Comparison of ENCODE assay signal across 13 cellular contexts in the genomic region with DNA sequence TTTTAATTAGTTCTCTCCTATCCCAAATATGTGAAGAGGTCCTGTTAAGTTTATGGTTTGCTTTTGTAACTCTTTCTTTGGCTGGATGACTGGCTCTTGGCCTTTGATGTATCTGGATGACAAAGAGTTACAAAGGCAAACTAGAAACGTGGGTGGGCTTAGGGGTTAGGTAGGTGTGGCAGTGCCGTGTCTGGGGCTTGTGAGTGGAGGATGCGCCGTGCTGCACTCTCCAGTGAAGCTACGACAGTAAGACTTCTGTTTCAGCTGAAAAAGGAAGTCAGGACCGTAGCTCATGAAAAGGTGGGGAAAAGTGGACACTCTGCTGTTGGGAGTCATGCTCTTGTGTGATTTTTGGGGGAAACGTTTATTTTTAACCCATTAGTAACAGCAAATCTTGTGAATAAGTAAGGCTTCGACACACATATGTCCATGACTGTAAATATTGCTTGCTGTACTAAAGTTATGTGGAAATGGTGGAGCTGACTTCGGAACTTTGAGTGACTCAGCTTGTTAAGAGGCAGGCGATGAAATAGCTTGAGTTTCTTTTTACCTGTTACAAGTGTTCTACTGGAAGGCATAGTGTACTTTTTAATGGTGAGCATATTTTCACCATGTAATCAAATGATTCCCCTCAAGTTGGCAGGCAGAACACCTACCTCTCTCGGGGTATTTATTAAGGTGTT. TPM values are rescaled to one million over a fixed set of nuclear protein-coding genes. Genes with fewer than 3 reads are reported as not detected.
DNase-seq lines count a peak whose midpoint lies in the region; ATAC-seq and TF ChIP-seq lines count a peak whose summit lies in the region.
"Had no signal": no experiment of that assay in that cellular context is flagged by ENCODE, and none has a peak within 500 bp of the region (broad histone marks: within the 10 kb centered on the region; RNA-seq: fewer than 3 reads in every experiment).

No MANE protein-coding gene starts in this region.

- peak; percentile 67 for ATAC-seq in activated CD8-positive, alpha-beta T cell treated with anti-CD3 and anti-CD28 coated beads for 36 hours
- no peak for ATAC-seq in HG03108 (IDR thresholded peaks at IDR 0.05; ENCODE audit: unreplicated experiment)

- peak overlapping the region; percentile 73 for H3K4me3 Mint-ChIP-seq in activated CD8-positive, alpha-beta T cell treated with anti-CD3 and anti-CD28 coated beads for 36 hours
- peak overlapping the region; percentile 3 to 88 (median 25) for H3K4me3 Mint-ChIP-seq in immature natural killer cell
- H3K4me3 Mint-ChIP-seq: brain had no signal

- H3K36me3 Mint-ChIP-seq in activated CD8-positive, alpha-beta T cell treated with anti-CD3 and anti-CD28 coated beads for 36 hours (ENCODE audit: low read depth): peaks cover 7% of the 10 kb centered on the region
- H3K36me3 Mint-ChIP-seq in immature natural killer cell: peaks cover 0 to 8% (median 8%) of the 10 kb centered on the region in 3 donors
- H3K36me3 Mint-ChIP-seq: brain had no signal

- H3K27me3 Mint-ChIP-seq in activated CD8-positive, alpha-beta T cell treated with anti-CD3 and anti-CD28 coated beads for 36 hours: no peaks in the 10 kb centered on the region
- H3K27me3 Mint-ChIP-seq in immature natural killer cell (ENCODE audit: low read depth in 3 of 3): peaks cover 0 to 8% (median 7%) of the 10 kb centered on the region in 3 donors

- H3K27ac Mint-ChIP-seq in activated CD8-positive, alpha-beta T cell treated with anti-CD3 and anti-CD28 coated beads for 36 hours: peak overlapping the region; percentile 90
- peak overlapping the region; percentile 10 to 92 (median 38) for H3K27ac Mint-ChIP-seq in immature natural killer cell
- H3K27ac Mint-ChIP-seq: brain had no signal

- no peak for TF ChIP-seq CTCF in activated CD8-positive, alpha-beta T cell treated with anti-CD3 and anti-CD28 coated beads for 36 hours (IDR thresholded peaks at IDR 0.05)

- H3K9me3 Mint-ChIP-seq in activated CD8-positive, alpha-beta T cell treated with anti-CD3 and anti-CD28 coated beads for 36 hours: no peaks in the 10 kb centered on the region
- H3K9me3 Mint-ChIP-seq in immature natural killer cell: no peaks in the 10 kb centered on the region

- POLR2A ChIA-PET in activated CD8-positive, alpha-beta T cell treated with anti-CD3 and anti-CD28 coated beads for 36 hours (lab: Charles Lee): interaction anchor here (0.9 to 7.1 kb wide), 7 partner anchors 10 to 115 kb away, joined by 3 to 61 read pairs (median 8); partner anchors contain the start of gene IRF4

- peak; percentile 25 for DNase-seq in stimulated activated CD4-positive, alpha-beta T cell treated with anti-CD3 and anti-CD28 coated beads, Interleukin-15, amount 100 ng/mL, for 24 hours
- no peak for DNase-seq in stimulated activated CD4-positive, alpha-beta T cell treated with anti-CD3 and anti-CD28 coated beads, Interleukin-2, amount 100 ng/mL, for 24 hours
- DNase-seq in activated CD8-positive, alpha-beta T cell treated with anti-CD3 and anti-CD28 coated beads for 36 hours: peak; percentile 79
- DNase-seq in immature natural killer cell (no peak), NCI-H1417 treated with DMSO at 0.1 percent for 48 hours (lab: John Stamatoyannopoulos, UW) (no peak), NCI-H187 treated with DMSO at 0.1 percent for 48 hours (lab: John Stamatoyannopoulos, UW) (no peak), NCI-H1694 treated with DMSO at 0.1 percent for 48 hours (lab: John Stamatoyannopoulos, UW) (no peak)
- DNase-seq: BE2C, head of caudate nucleus, NCI-H2081 treated with DMSO at 0.1 percent for 48 hours, occipital lobe had no signal

- CTCF ChIA-PET in activated CD8-positive, alpha-beta T cell treated with anti-CD3 and anti-CD28 coated beads for 36 hours (lab: Charles Lee): interaction anchor here (1.0 to 1.7 kb wide), 10 partner anchors 12 to 169 kb away, joined by 3 to 5 read pairs (median 4); partner anchors contain the start of genes DUSP22 and IRF4

- intact Hi-C loops in activated CD8-positive, alpha-beta T cell treated with anti-CD3 and anti-CD28 coated beads for 36 hours (cut with micrococcal nuclease): no loop called here

- peaks cover 70% of the 10 kb centered on the region for H3K4me1 Mint-ChIP-seq in activated CD8-positive, alpha-beta T cell treated with anti-CD3 and anti-CD28 coated beads for 36 hours (ENCODE audit: low read depth)
- peaks cover 68 to 71% of the 10 kb centered on the region in 2 donors for H3K4me1 Mint-ChIP-seq in immature natural killer cell

RNA-seq across cellular contexts. Expression of gene DUSP22, which starts 45.6 kb away (rescaled TPM):
- 10 to 100 TPM; 32.5 to 34.2 TPM for total RNA-seq in activated CD8-positive, alpha-beta T cell treated with anti-CD3 and anti-CD28 coated beads for 36 hours
- polyA plus RNA-seq in immature natural killer cell: 10 to 100 TPM; 55.0 to 80.1 (median 65.3) TPM

RNA-seq across cellular contexts. Expression of gene IRF4, which starts 53.6 kb away (rescaled TPM):
- 100 to 1,000 TPM; 409 to 439 TPM for total RNA-seq in activated CD8-positive, alpha-beta T cell treated with anti-CD3 and anti-CD28 coated beads for 36 hours
- polyA plus RNA-seq in immature natural killer cell: under 1 TPM; 0.41 to 0.98 (median 0.51) TPM

Comparison
In these comparisons a context has a peak if more than half of its experiments do, and no peak if none do; other contexts are left out.
1. DNase-seq: peak in stimulated activated CD4-positive, alpha-beta T cell treated with anti-CD3 and anti-CD28 coated beads, Interleukin-15, amount 100 ng/mL, for 24 hours (single experiment) and activated CD8-positive, alpha-beta T cell treated with anti-CD3 and anti-CD28 coated beads for 36 hours (single experiment); none in stimulated activated CD4-positive, alpha-beta T cell treated with anti-CD3 and anti-CD28 coated beads, Interleukin-2, amount 100 ng/mL, for 24 hours (0 of 2), immature natural killer cell (0 of 3), NCI-H1417 treated with DMSO at 0.1 percent for 48 hours (single experiment), NCI-H187 treated with DMSO at 0.1 percent for 48 hours (single experiment) and NCI-H1694 treated with DMSO at 0.1 percent for 48 hours (single experiment).